ENCODE assay signal across 8 cellular contexts in genomic region chrX:53089224-53089842, GRCh38. TPM values are rescaled to one million over a fixed set of nuclear protein-coding genes. Genes with fewer than 3 reads are reported as not detected.
A peak's percentile ranks its signal among the peaks of the same experiment; 100 is the strongest.
DNase-seq lines count a peak whose midpoint lies in the region; ATAC-seq, FAIRE-seq and TF ChIP-seq lines count a peak whose summit lies in the region.

No MANE protein-coding gene starts in this region.

- H3K4me3 Mint-ChIP-seq in central memory CD8-positive, alpha-beta T cell, result peak overlapping the region; percentile 95

- no peak for ATAC-seq in central memory CD8-positive, alpha-beta T cell (replicated peaks; ENCODE audit: extremely low read depth, poor library complexity, severe bottlenecking)
- no peak for ATAC-seq in GM18867 (IDR thresholded peaks at IDR 0.05; ENCODE audit: unreplicated experiment)

- peaks cover 0 to 3% (median 0%) of the 10 kb centered on the region in 3 donors for H3K27me3 ChIP-seq in stomach

- intact Hi-C loops in stomach (cut with DNase I; ENCODE audit: low total_unique reads), result no loop called here

- H3K36me3 ChIP-seq in stomach, result peaks cover 0 to 26% (median 20%) of the 10 kb centered on the region in 4 donors

- peaks cover 35% of the 10 kb centered on the region for H3K4me1 Mint-ChIP-seq in central memory CD8-positive, alpha-beta T cell

- peak overlapping the region in 4 of 5 donors; percentile 83 to 92 (median 84) for H3K27ac ChIP-seq in stomach

- no peak for FAIRE-seq in H54 (lab: Jason Lieb, UNC)

- no peak overlapping the region; the same call in 1 of the 2 replicates for H3K4me3 ChIP-seq in LNCaP clone FGC (ENCODE audit: low read depth, low read length)
- peak overlapping the region; percentile 26 to 42 (median 34) for H3K4me3 ChIP-seq in stomach

- H3K27ac Mint-ChIP-seq in central memory CD8-positive, alpha-beta T cell (ENCODE audit: low read depth), result peak overlapping the region; percentile 100

- H3K36me3 Mint-ChIP-seq in central memory CD8-positive, alpha-beta T cell (ENCODE audit: insufficient read depth), result peaks cover 43% of the 10 kb centered on the region

- H3K27me3 Mint-ChIP-seq in central memory CD8-positive, alpha-beta T cell, result no peaks in the 10 kb centered on the region

- peak; percentile 54 for TF ChIP-seq CTCF in LNCaP clone FGC (IDR thresholded peaks at IDR 0.05; ENCODE audit: control insufficient read depth, extremely low read depth, insufficient read depth)
- peak in 5 of 7 experiments; percentile 36 to 89 (median 74) for TF ChIP-seq CTCF in stomach (IDR thresholded peaks at IDR 0.05)

- no peaks in the 10 kb centered on the region for H3K9me3 Mint-ChIP-seq in central memory CD8-positive, alpha-beta T cell

- no peak for TF ChIP-seq POLR2A in stomach (IDR thresholded peaks at IDR 0.05)
- TF ChIP-seq POLR2A in H54 (IDR thresholded peaks at IDR 0.05; ENCODE audit: low read depth, low read length), result no peak

- TF ChIP-seq EP300 in stomach (IDR thresholded peaks at IDR 0.05), result no peak

- peaks cover 0 to 39% (median 26%) of the 10 kb centered on the region in 4 donors for H3K4me1 ChIP-seq in stomach

- H3K9me3 ChIP-seq in stomach, result no peaks in the 10 kb centered on the region

- WGBS in stomach, 5 donors, result 8 to 19% (median 10%) methylated on average over 11 of the region's 11 CpGs

- DNase-seq in ELF-1 (ENCODE audit: low read depth, low spot score) (peak; percentile 72), LNCaP clone FGC (ENCODE audit: low read depth) (no peak), RPMI7951 (ENCODE audit: low read depth) (peak; percentile 66), kidney tubule cell (ENCODE audit: low spot score) (peak; percentile 70), stomach (peak; percentile 57), H54 (ENCODE audit: insufficient read length, low spot score) (no peak)
- no peak for DNase-seq in central memory CD8-positive, alpha-beta T cell (ENCODE audit: low spot score in 2 of 2)

RNA-seq across cellular contexts. Expression of gene KANTR, which starts 4.6 kb away (rescaled TPM):
- 7.1 and 8.2 TPM in 2 replicates for total RNA-seq in RPMI7951 (2014; rRNA removed; shearing (Covaris generic))
- 10 to 100 TPM in 4 of 5 donors, 1 to 10 TPM in 1; 6.7 to 35.6 (median 18.7) TPM for total RNA-seq in stomach
- 1 to 10 TPM; 1.1 to 6.2 (median 1.6) TPM for polyA plus RNA-seq in stomach

RNA-seq across cellular contexts. Expression of gene TSPYL2, which starts 7.2 kb away (rescaled TPM):
- total RNA-seq in RPMI7951 (2014; rRNA removed; shearing (Covaris generic)), result 10.0 and 10.7 TPM in 2 replicates
- 100 to 1,000 TPM in 1 of 5 donors, 10 to 100 TPM in 4; 19.9 to 105 (median 48.7) TPM for total RNA-seq in stomach
- 10 to 100 TPM; 22.1 to 50.6 (median 34.2) TPM for polyA plus RNA-seq in stomach

RNA-seq across cellular contexts. Expression of gene GPR173, which starts 40.7 kb away (rescaled TPM):
- 1.4 and 2.4 TPM in 2 replicates for total RNA-seq in RPMI7951 (2014; rRNA removed; shearing (Covaris generic))
- 1 to 10 TPM in 2 of 5 donors, not detected in 3; 1.0 to 7.5 TPM for total RNA-seq in stomach
- under 1 TPM in 2 of 3 donors, not detected in 1; 0.44 to 0.53 TPM for polyA plus RNA-seq in stomach

Comparison
In these comparisons a context has a peak if more than half of its experiments do, and no peak if none do; other contexts are left out.
1. DNase-seq: peak in ELF-1 (single experiment), RPMI7951 (single experiment), kidney tubule cell (single experiment) and stomach (single experiment); none in LNCaP clone FGC (single experiment), central memory CD8-positive, alpha-beta T cell (0 of 2) and H54 (single experiment).